In genomic region chrX:2928583-2929434, GRCh38 we compare ENCODE assay signal across 8 cellular contexts. TPM values are rescaled to one million over a fixed set of nuclear protein-coding genes. Genes with fewer than 3 reads are reported as not detected.
DNase-seq lines count a peak whose midpoint lies in the region; ATAC-seq and TF ChIP-seq lines count a peak whose summit lies in the region.

Gene ARSD (minus strand): TSS chrX:2929339. CDS start chrX:2929275, 64 bp downstream.

- TF ChIP-seq CTCF in SK-N-SH (IDR thresholded peaks at IDR 0.05) (no peak), adrenal gland (IDR thresholded peaks at IDR 0.05) (no peak), heart left ventricle (IDR thresholded peaks at IDR 0.05) (no peak), vagina (IDR thresholded peaks at IDR 0.05) (no peak)

- TF ChIP-seq POLR2A in adrenal gland (IDR thresholded peaks at IDR 0.05) (peak; percentile 83 to 90), heart left ventricle (IDR thresholded peaks at IDR 0.05) (peak in 1 of 2 donors; percentile 71), vagina (IDR thresholded peaks at IDR 0.05) (peak in 1 of 2 donors; percentile 77)

- ATAC-seq in GM18907 (IDR thresholded peaks at IDR 0.05; ENCODE audit: unreplicated experiment) (peak; percentile 95), HG03108 (IDR thresholded peaks at IDR 0.05; ENCODE audit: unreplicated experiment) (peak; percentile 97), heart left ventricle (peak; percentile 94 to 98 (median 96))

- H4K12ac ChIP-seq in trophoblast cell (ENCODE audit: low read depth, low read length): peak within 1 kb of the TSS; percentile 99

- H3K79me1 ChIP-seq in trophoblast cell (ENCODE audit: low read length): peaks cover 14% of the 10 kb centered on the region

- peak within 1 kb of the TSS; percentile 99 for H3K9ac ChIP-seq in SK-N-SH
- H3K9ac ChIP-seq in trophoblast cell (ENCODE audit: low read length): peak within 1 kb of the TSS; percentile 91

- H3K4ac ChIP-seq in trophoblast cell (ENCODE audit: low read depth, low read length): peak within 1 kb of the TSS; percentile 93

- POLR2A ChIA-PET in SK-N-SH (lab: Yijun Ruan, JAX): interaction anchor here (0.7 to 2.4 kb wide), 4 partner anchors 20 to 138 kb away, joined by 3 to 39 read pairs (median 5); no protein-coding TSS in a partner anchor

- H2AK5ac ChIP-seq in trophoblast cell (ENCODE audit: low read length): peak within 1 kb of the TSS; percentile 99

- H3K9me2 ChIP-seq in SK-N-SH: no peaks in the 10 kb centered on the region

- H3K27me3 ChIP-seq in ACC112 (ENCODE audit: insufficient read depth, low read length) (no peaks in the 10 kb centered on the region), SK-N-SH (ENCODE audit: insufficient read depth) (no peaks in the 10 kb centered on the region), adrenal gland (no peaks in the 10 kb centered on the region), heart left ventricle (no peaks in the 10 kb centered on the region), trophoblast cell (ENCODE audit: insufficient read depth, low read length) (no peaks in the 10 kb centered on the region), vagina (no peaks in the 10 kb centered on the region)

- no peaks in the 10 kb centered on the region for H4K20me1 ChIP-seq in SK-N-SH (ENCODE audit: insufficient read depth)

- H4K8ac ChIP-seq in trophoblast cell (ENCODE audit: low read depth, low read length): peak within 1 kb of the TSS; percentile 98

- peak within 1 kb of the TSS; percentile 99 for H4K91ac ChIP-seq in trophoblast cell (ENCODE audit: low read depth, low read length)

- H3K4me3 ChIP-seq in ACC112 (ENCODE audit: low read depth, low read length): peak within 1 kb of the TSS; percentile 95
- H3K4me3 ChIP-seq in SK-N-SH (ENCODE audit: low read depth in 2 of 2, low read length in 1 of 2): peak within 1 kb of the TSS; percentile 64 to 92
- peak within 1 kb of the TSS in 2 of 4 donors; percentile 57 to 88 for H3K4me3 ChIP-seq in adrenal gland
- peak within 1 kb of the TSS; percentile 46 to 99 (median 67) for H3K4me3 ChIP-seq in heart left ventricle
- peak within 1 kb of the TSS; percentile 74 for H3K4me3 ChIP-seq in trophoblast cell (ENCODE audit: low read depth, low read length)
- peak within 1 kb of the TSS; percentile 71 to 83 for H3K4me3 ChIP-seq in vagina

- TF ChIP-seq EP300 in SK-N-SH (IDR thresholded peaks at IDR 0.05; ENCODE audit: borderline replicate concordance in 1 of 2, low read depth in 1 of 2, low read length in 1 of 2): no peak

- TF ChIP-seq RAD21 in SK-N-SH (IDR thresholded peaks at IDR 0.05; ENCODE audit: low read length): no peak

- H2BK12ac ChIP-seq in trophoblast cell (ENCODE audit: low read length): peak within 1 kb of the TSS; percentile 22

- H3K4me1 ChIP-seq in ACC112 (ENCODE audit: control insufficient read depth, insufficient read depth, low read length, unreplicated experiment): no peaks in the 10 kb centered on the region
- H3K4me1 ChIP-seq in SK-N-SH (ENCODE audit: control insufficient read depth in 1 of 2, insufficient read depth in 2 of 2, low read depth in 1 of 2, low read length in 1 of 2): no peaks in the 10 kb centered on the region; a peak in 1 of 4 replicates
- no peaks in the 10 kb centered on the region for H3K4me1 ChIP-seq in adrenal gland (replicated peaks in 1 of 2)
- H3K4me1 ChIP-seq in heart left ventricle: peaks cover 0 to 7% (median 0%) of the 10 kb centered on the region in 12 donors
- no peaks in the 10 kb centered on the region for H3K4me1 ChIP-seq in trophoblast cell (ENCODE audit: control insufficient read depth in 1 of 2, insufficient read depth in 2 of 2, low read length in 2 of 2)
- H3K4me1 ChIP-seq in vagina: peaks cover 5% of the 10 kb centered on the region

- H3K14ac ChIP-seq in trophoblast cell (ENCODE audit: low read length): peak within 1 kb of the TSS; percentile 100

- peaks cover 5% of the 10 kb centered on the region for H3F3A ChIP-seq in SK-N-SH (replicated peaks; ENCODE audit: insufficient read depth)

- H2AFZ ChIP-seq in ACC112 (ENCODE audit: low read length, unreplicated experiment): peak within 1 kb of the TSS; percentile 75
- H2AFZ ChIP-seq in SK-N-SH (ENCODE audit: low read depth): peak within 1 kb of the TSS; percentile 96
- peak within 1 kb of the TSS; percentile 90 for H2AFZ ChIP-seq in trophoblast cell (ENCODE audit: insufficient read depth, low read length, poor library complexity)

- peak within 1 kb of the TSS; percentile 87 for H3K27ac ChIP-seq in ACC112 (ENCODE audit: low read depth, low read length)
- H3K27ac ChIP-seq in SK-N-SH (ENCODE audit: low read depth in 2 of 2, low read length in 1 of 2): peak within 1 kb of the TSS; percentile 89 to 90
- peak within 1 kb of the TSS in 4 of 5 donors; percentile 75 to 96 (median 87) for H3K27ac ChIP-seq in adrenal gland
- peak within 1 kb of the TSS; percentile 80 to 100 (median 90) for H3K27ac ChIP-seq in heart left ventricle
- H3K27ac ChIP-seq in trophoblast cell (ENCODE audit: low read depth, low read length): peak within 1 kb of the TSS; percentile 97
- peak within 1 kb of the TSS; percentile 95 for H3K27ac ChIP-seq in vagina

- H2BK5ac ChIP-seq in trophoblast cell (ENCODE audit: low read depth, low read length, poor library complexity): peak within 1 kb of the TSS; percentile 99

- H3K4me2 ChIP-seq in SK-N-SH: peak within 1 kb of the TSS; percentile 91
- H3K4me2 ChIP-seq in trophoblast cell (ENCODE audit: low read length): peak within 1 kb of the TSS; percentile 75

- CTCF ChIA-PET in SK-N-SH (lab: Yijun Ruan, JAX): interaction anchor here (1.2 to 1.8 kb wide), 4 partner anchors 16 to 39 kb away, joined by 3 to 5 read pairs (median 4); no protein-coding TSS in a partner anchor

- DNase-seq in SK-N-SH (peak; percentile 86), adrenal gland (peak; percentile 75 to 89 (median 86)), heart left ventricle (peak; percentile 87 to 96 (median 93)), trophoblast cell (peak; percentile 86 to 88), vagina (ENCODE audit: extremely low spot score in 2 of 2) (peak in 1 of 2 donors; percentile 92)

- H3K36me3 ChIP-seq in ACC112 (ENCODE audit: insufficient read depth, low read length) (no peaks in the 10 kb centered on the region), SK-N-SH (replicated peaks in 1 of 2; ENCODE audit: control insufficient read depth in 1 of 2, insufficient read depth in 2 of 2, low read length in 1 of 2) (peaks cover 0 to 3% of the 10 kb centered on the region in 2 experiments), adrenal gland (replicated peaks in 1 of 2) (no peaks in the 10 kb centered on the region), heart left ventricle (peaks cover 0 to 6% (median 0%) of the 10 kb centered on the region in 9 donors), trophoblast cell (ENCODE audit: control insufficient read depth in 1 of 2, insufficient read depth in 2 of 2, low read length in 2 of 2) (no peaks in the 10 kb centered on the region), vagina (no peaks in the 10 kb centered on the region)

- H3K9me3 ChIP-seq in SK-N-SH (no peaks in the 10 kb centered on the region), adrenal gland (replicated peaks in 1 of 3) (no peaks in the 10 kb centered on the region), heart left ventricle (peaks cover 0 to 15% (median 0%) of the 10 kb centered on the region in 12 donors), trophoblast cell (ENCODE audit: insufficient read depth, low read depth, low read length) (peaks cover 3% of the 10 kb centered on the region), vagina (peaks cover 6% of the 10 kb centered on the region)

- 1% methylated on average over 24 of the region's 84 CpGs for WGBS in SK-N-SH (ENCODE audit: low lambda C conversion rate)
- 0 to 1% (median 1%) methylated on average over 14 to 78 of the region's 84 CpGs for WGBS in adrenal gland, 4 donors
- WGBS in heart left ventricle, 4 donors: 1% methylated on average over 63 to 82 of the region's 84 CpGs
- WGBS in trophoblast cell (ENCODE audit: extremely low coverage, insufficient coverage, insufficient read length): no CpG with 5 or more reads among the region's 84 CpGs

- H3K79me2 ChIP-seq in ACC112 (ENCODE audit: control insufficient read depth, insufficient read depth, low read length, unreplicated experiment): no peaks in the 10 kb centered on the region
- no peaks in the 10 kb centered on the region for H3K79me2 ChIP-seq in SK-N-SH (ENCODE audit: insufficient read depth)
- peaks cover 6% of the 10 kb centered on the region for H3K79me2 ChIP-seq in trophoblast cell (ENCODE audit: control insufficient read depth, insufficient read depth, low read length, poor library complexity)

- H3K23ac ChIP-seq in trophoblast cell (ENCODE audit: low read length): no peak within 1 kb of the TSS

- intact Hi-C loops in adrenal gland (cut with DNase I) (no loop called here), heart left ventricle (cut with DNase I) (loop anchor here in 1 of 10 donors (10.0 kb wide), 1 partner anchor 224 kb away; no protein-coding TSS in a partner anchor), vagina (cut with DNase I) (no loop called here)

- H2BK120ac ChIP-seq in trophoblast cell (ENCODE audit: insufficient read depth, low read length, poor library complexity): peak within 1 kb of the TSS; percentile 96

- H3K18ac ChIP-seq in trophoblast cell (ENCODE audit: low read length): peak within 1 kb of the TSS; percentile 99

TF ChIP-seq in SK-N-SH, 30 proteins besides CTCF, POLR2A, EP300 and RAD21 (continues in another document):
- TF ChIP-seq NRF1 (IDR thresholded peaks at IDR 0.05; ENCODE audit: low read depth, low read length) (peak; percentile 60), EZH2phosphoT487 (IDR thresholded peaks at IDR 0.05; ENCODE audit: borderline replicate concordance, low read depth) (no peak), SMC3 (IDR thresholded peaks at IDR 0.05; ENCODE audit: low read depth, low read length) (no peak), MAX (IDR thresholded peaks at IDR 0.05; ENCODE audit: low read depth) (0 out of 2 replicates have a peak, but pooled peaks have one; percentile 68), GABPA (IDR thresholded peaks at IDR 0.05; ENCODE audit: low read depth) (peak; percentile 34; the same call in 1 of the 2 replicates), RFX5 (IDR thresholded peaks at IDR 0.05; ENCODE audit: low read length) (no peak)

RNA-seq across cellular contexts. Expression of gene ARSD, which starts in this region (rescaled TPM):
- polyA plus RNA-seq in SK-N-SH (2012; rRNA removed) (19.8 and 20.0 TPM in 2 replicates), adrenal gland (10 to 100 TPM in 2 of 3 donors, 1 to 10 TPM in 1; 9.9 to 13.5 (median 11.5) TPM), heart left ventricle (1 to 10 TPM; 3.2 to 8.6 TPM)
- polyA plus RNA-seq in SK-N-SH (2012; cell fraction: cytosol; rRNA removed): 14.9 and 15.9 TPM in 2 replicates
- polyA plus RNA-seq in SK-N-SH (2012; cell fraction: nucleus; rRNA removed): 23.4 and 30.9 TPM in 2 replicates
- total RNA-seq in adrenal gland (10 to 100 TPM; 15.7 to 24.9 (median 20.5) TPM), heart left ventricle (10 to 100 TPM in 3 of 9 donors, 1 to 10 TPM in 6; 6.3 to 23.6 (median 8.6) TPM), vagina (14.0 TPM)
- 12.1 and 12.5 TPM in 2 replicates for polyA plus RNA-seq in trophoblast cell (2013)
